12 cellular contexts compared by ENCODE assay signal in the genomic region with DNA sequence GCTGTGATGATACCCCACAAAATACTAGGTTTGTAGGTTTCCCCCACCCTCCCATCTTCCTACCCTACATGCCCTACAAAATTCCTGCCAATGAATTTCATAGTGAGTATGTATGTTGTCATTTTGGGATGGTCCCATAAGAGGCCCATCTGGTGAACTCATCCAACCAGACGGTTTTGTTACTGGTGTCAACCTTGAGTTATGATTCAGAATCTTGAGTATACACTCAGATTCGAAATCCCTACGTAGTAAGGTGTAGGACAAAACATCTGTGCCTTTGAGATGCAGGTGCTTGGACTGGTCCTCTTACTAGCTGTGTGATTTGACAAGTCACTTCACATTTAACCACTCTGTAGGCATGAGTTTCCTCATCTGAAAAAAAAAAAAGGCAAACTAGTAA. TPM values are rescaled to one million over a fixed set of nuclear protein-coding genes. Genes with fewer than 3 reads are reported as not detected.
DNase-seq lines count a peak whose midpoint lies in the region; TF ChIP-seq lines count a peak whose summit lies in the region.
"Had no signal": no experiment of that assay in that cellular context is flagged by ENCODE, and none has a peak within 500 bp of the region (broad histone marks: within the 10 kb centered on the region; RNA-seq: fewer than 3 reads in every experiment).

No MANE protein-coding gene starts in this region.

- H3K9me3 Mint-ChIP-seq in Calu3 (ENCODE audit: low read depth, unreplicated experiment) (no peaks in the 10 kb centered on the region), brain (no peaks in the 10 kb centered on the region), neural progenitor cell (no peaks in the 10 kb centered on the region)

- H3K27ac ChIP-seq in Karpas-422 (ENCODE audit: low read length) (peak overlapping the region; percentile 100), osteoblast (ENCODE audit: low read depth, low read length) (no peak overlapping the region), neural progenitor cell (no peak overlapping the region), dorsolateral prefrontal cortex (no peak overlapping the region)

- H3K36me3 Mint-ChIP-seq in Calu3 (ENCODE audit: insufficient read depth, unreplicated experiment) (peaks cover 53% of the 10 kb centered on the region), brain (peaks cover 56% of the 10 kb centered on the region), neural progenitor cell (peaks cover 1% of the 10 kb centered on the region)

- no peak for TF ChIP-seq CTCF in Calu3 (IDR thresholded peaks at IDR 0.05; ENCODE audit: unreplicated experiment)
- TF ChIP-seq CTCF in brain (conservative IDR thresholded peaks at IDR 0.05): no peak
- TF ChIP-seq CTCF in osteoblast (IDR thresholded peaks at IDR 0.05; ENCODE audit: extremely low read depth, low read depth, low read length): no peak
- TF ChIP-seq CTCF in neural progenitor cell (IDR thresholded peaks at IDR 0.05): no peak
- TF ChIP-seq CTCF in dorsolateral prefrontal cortex (IDR thresholded peaks at IDR 0.05 in 54 of 56, conservative IDR thresholded peaks at IDR 0.05 in 2 of 56; ENCODE audit: low read depth in 1 of 56, partially characterized antibody in 56 of 56): no peak

- intact Hi-C loops in Calu3 (cut with micrococcal nuclease; ENCODE audit: unreplicated experiment) (no loop called here), dorsolateral prefrontal cortex (cut with DNase I) (no loop called here)

- H3K27me3 ChIP-seq in Karpas-422 (ENCODE audit: low read length) (no peaks in the 10 kb centered on the region), osteoblast (ENCODE audit: insufficient read depth, low read length) (no peaks in the 10 kb centered on the region), neural progenitor cell (peaks cover 15% of the 10 kb centered on the region), dorsolateral prefrontal cortex (no peaks in the 10 kb centered on the region)

- peak overlapping the region; percentile 93; the same call in 1 of the 2 replicates for H3K9ac ChIP-seq in Karpas-422 (ENCODE audit: low read length)
- no peak overlapping the region for H3K9ac ChIP-seq in neural progenitor cell

- H3K4me3 ChIP-seq in Karpas-422 (ENCODE audit: low read length): peak overlapping the region; percentile 85
- no peak overlapping the region for H3K4me3 ChIP-seq in osteoblast (ENCODE audit: insufficient read depth, low read length)
- H3K4me3 ChIP-seq in neural progenitor cell: no peak overlapping the region
- H3K4me3 ChIP-seq in dorsolateral prefrontal cortex: peak overlapping the region in 6 of 59 donors; percentile 71 to 90 (median 88)

- peaks cover 53% of the 10 kb centered on the region for H3K36me3 ChIP-seq in Karpas-422 (ENCODE audit: insufficient read depth, low read length)
- peaks cover 7% of the 10 kb centered on the region for H3K36me3 ChIP-seq in osteoblast (ENCODE audit: insufficient read depth, low read length)
- H3K36me3 ChIP-seq in neural progenitor cell: no peaks in the 10 kb centered on the region

- H3K4me3 Mint-ChIP-seq in Calu3 (ENCODE audit: low read depth, unreplicated experiment) (peak overlapping the region; percentile 88), brain (peak overlapping the region; percentile 92 to 97 (median 93)), neural progenitor cell (no peak overlapping the region)

- CTCF ChIA-PET in Calu3 (lab: Charles Lee): interaction anchor here (0.7 to 1.2 kb wide), 4 partner anchors 16 to 825 kb away, joined by 3 to 7 read pairs (median 4); no protein-coding TSS in a partner anchor

- H2AFZ ChIP-seq in Karpas-422 (ENCODE audit: low read length) (no peak overlapping the region), osteoblast (ENCODE audit: low read length) (no peak overlapping the region), neural progenitor cell (replicated peaks) (no peak overlapping the region)

- peaks cover 64% of the 10 kb centered on the region for H3K4me1 ChIP-seq in Karpas-422 (ENCODE audit: low read length)
- peaks cover 17% of the 10 kb centered on the region for H3K4me1 ChIP-seq in osteoblast (ENCODE audit: insufficient read depth, low read length)
- H3K4me1 ChIP-seq in neural progenitor cell: peaks cover 19% of the 10 kb centered on the region

- no peak for DNase-seq in Calu3
- DNase-seq in Karpas-422: no peak
- DNase-seq in osteoblast (ENCODE audit: insufficient read length, low spot score, missing footprints): no peak
- DNase-seq in neural progenitor cell (ENCODE audit: low spot score): no peak
- DNase-seq in dorsolateral prefrontal cortex: no peak
- no peak for DNase-seq in medulla oblongata (ENCODE audit: extremely low spot score)
- no peak for DNase-seq in stimulated activated CD4-positive, alpha-beta T cell treated with anti-CD3 and anti-CD28 coated beads, Interleukin-2, amount 100 ng/mL, for 48 hours
- DNase-seq: DMS53, NCI-H1092, right cardiac atrium had no signal

- H4K20me1 ChIP-seq in Karpas-422 (ENCODE audit: insufficient read depth, low read depth, low read length): peaks cover 50% of the 10 kb centered on the region
- H4K20me1 ChIP-seq in osteoblast (ENCODE audit: insufficient read depth, low read length): peaks cover 28% of the 10 kb centered on the region
- no peaks in the 10 kb centered on the region for H4K20me1 ChIP-seq in neural progenitor cell (ENCODE audit: low read depth)

- H3K9me2 ChIP-seq in Karpas-422 (replicated peaks; ENCODE audit: insufficient read depth, low read length): no peaks in the 10 kb centered on the region

- H3K79me2 ChIP-seq in Karpas-422 (ENCODE audit: low read length) (peaks cover 79% of the 10 kb centered on the region), osteoblast (ENCODE audit: insufficient read depth, low read length) (peaks cover 80% of the 10 kb centered on the region), neural progenitor cell (ENCODE audit: low read depth) (peaks cover 30% of the 10 kb centered on the region)

- no peaks in the 10 kb centered on the region for H3K9me3 ChIP-seq in Karpas-422 (ENCODE audit: low read length)
- no peaks in the 10 kb centered on the region for H3K9me3 ChIP-seq in osteoblast (ENCODE audit: low read depth, low read length)
- H3K9me3 ChIP-seq in neural progenitor cell (ENCODE audit: low read depth): no peaks in the 10 kb centered on the region

- H3K4me2 ChIP-seq in Karpas-422 (ENCODE audit: low read depth, low read length, poor library complexity, severe bottlenecking): peak overlapping the region; percentile 81
- H3K4me2 ChIP-seq in osteoblast (ENCODE audit: insufficient read depth, low read length): peak overlapping the region; percentile 92
- no peak overlapping the region for H3K4me2 ChIP-seq in neural progenitor cell

- H3F3A ChIP-seq in neural progenitor cell (ENCODE audit: low read depth): peaks cover 13% of the 10 kb centered on the region

- no peaks in the 10 kb centered on the region for H3K27me3 Mint-ChIP-seq in Calu3 (ENCODE audit: unreplicated experiment)
- peaks cover 9% of the 10 kb centered on the region for H3K27me3 Mint-ChIP-seq in brain
- H3K27me3 Mint-ChIP-seq in neural progenitor cell (ENCODE audit: insufficient read depth, low read depth): peaks cover 9% of the 10 kb centered on the region

- peak overlapping the region; percentile 96 for H3K27ac Mint-ChIP-seq in Calu3 (ENCODE audit: unreplicated experiment)
- H3K27ac Mint-ChIP-seq in brain: peak overlapping the region in 1 of 5 experiments; percentile 98
- no peak overlapping the region for H3K27ac Mint-ChIP-seq in neural progenitor cell

- H3K4me1 Mint-ChIP-seq in Calu3 (ENCODE audit: low read depth, unreplicated experiment) (peaks cover 40% of the 10 kb centered on the region), brain (peaks cover 62% of the 10 kb centered on the region), neural progenitor cell (peaks cover 21% of the 10 kb centered on the region)

- BruUV-seq in Calu3 (replicated peaks; lab: Mats Ljungman, UMichigan): no TSS peak

RNA-seq across cellular contexts. Expression of a gene that starts 3.6 kb away (rescaled TPM):
- 30.6 and 33.6 TPM in 2 replicates for total RNA-seq in Calu3 (2022)
- 160 and 323 TPM in 2 replicates for total RNA-seq in Karpas-422 (2014; rRNA removed; shearing (Covaris generic); ENCODE audit: low replicate concordance)
- polyA plus RNA-seq in brain (ENCODE audit: insufficient read depth, low read depth, low replicate concordance): 29.4 TPM
- total RNA-seq in osteoblast: 35.7 and 36.2 TPM in 2 replicates
- total RNA-seq in neural progenitor cell (ENCODE audit: low replicate concordance): 14.6 TPM in 2 replicates
- 10 to 100 TPM; 12.6 to 40.1 (median 22.1) TPM for total RNA-seq in dorsolateral prefrontal cortex

RNA-seq across cellular contexts. Expression of a gene that starts 55.6 kb away (rescaled TPM):
- total RNA-seq in Calu3 (2022) (0.29 TPM in 1 of 2 replicates, not detected in the other), osteoblast (under 0.01 and 0.29 TPM in 2 replicates), neural progenitor cell (ENCODE audit: low replicate concordance) (0.28 TPM in 1 of 2 replicates, not detected in the other), dorsolateral prefrontal cortex (1 to 10 TPM in 15 of 120 experiments, under 1 TPM in 66, not detected in 39; 0.23 to 2.5 (median 0.63) TPM)
- 0.22 TPM in 1 of 2 replicates, not detected in the other for total RNA-seq in Karpas-422 (2014; rRNA removed; shearing (Covaris generic); ENCODE audit: low replicate concordance)
- not detected for polyA plus RNA-seq in brain (ENCODE audit: insufficient read depth, low read depth, low replicate concordance)
- total RNA-seq: lower leg skin had no signal
- polyA plus RNA-seq: right cardiac atrium had no signal
